Comparison of ENCODE assay signal across 13 cellular contexts in the genomic region with DNA sequence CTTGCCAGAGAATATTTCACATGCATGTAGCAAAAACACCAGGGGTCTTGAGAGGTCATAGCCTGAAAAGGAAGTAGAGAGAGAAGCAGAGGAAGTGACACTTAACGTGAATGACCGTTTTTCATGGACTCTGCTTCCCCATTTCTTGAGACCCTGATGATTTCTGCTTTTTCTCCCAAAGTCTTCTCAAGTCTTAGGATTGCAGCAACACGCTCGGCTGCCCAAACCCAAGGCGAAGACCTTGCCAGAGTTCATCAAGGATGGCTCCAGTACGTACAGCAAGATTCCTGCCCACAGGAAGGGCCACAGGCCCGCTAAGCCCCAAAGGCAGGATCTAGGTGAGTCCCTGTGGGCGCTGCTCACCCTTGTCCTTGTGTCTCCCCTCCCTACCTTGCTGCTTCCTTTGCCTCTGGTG. TPM values are rescaled to one million over a fixed set of nuclear protein-coding genes. Genes with fewer than 3 reads are reported as not detected.
DNase-seq lines count a peak whose midpoint lies in the region; ATAC-seq and TF ChIP-seq lines count a peak whose summit lies in the region.
"Had no signal": no experiment of that assay in that cellular context is flagged by ENCODE, and none has a peak within 500 bp of the region (broad histone marks: within the 10 kb centered on the region; RNA-seq: fewer than 3 reads in every experiment).

No MANE protein-coding gene starts in this region.

- TF ChIP-seq POLR2A in esophagus squamous epithelium (IDR thresholded peaks at IDR 0.05): no peak

- TF ChIP-seq CTCF in OCI-LY3 (IDR thresholded peaks at IDR 0.05; ENCODE audit: low read depth, low read length) (no peak), esophagus squamous epithelium (IDR thresholded peaks at IDR 0.05) (no peak)

- H3K4me2 ChIP-seq in OCI-LY3 (ENCODE audit: low read length): peak overlapping the region; percentile 40

- WGBS in esophagus squamous epithelium, 2 donors: 65 to 72% methylated on average over 5 to 8 of the region's 8 CpGs

- no peaks in the 10 kb centered on the region for H4K20me1 ChIP-seq in OCI-LY3 (ENCODE audit: insufficient read depth, low read length)

- H3K4me1 ChIP-seq in OCI-LY3 (ENCODE audit: low read length) (peaks cover 27% of the 10 kb centered on the region), esophagus squamous epithelium (peaks cover 0 to 4% (median 0%) of the 10 kb centered on the region in 3 donors)
- H3K4me1 ChIP-seq: HAP-1, SJSA1 had no signal

- H3K79me2 ChIP-seq in OCI-LY3 (ENCODE audit: low read length): no peaks in the 10 kb centered on the region

- no peak overlapping the region for H2AFZ ChIP-seq in OCI-LY3 (ENCODE audit: low read depth, low read length)

- H3K36me3 ChIP-seq in OCI-LY3 (replicated peaks; ENCODE audit: low read depth, low read length) (no peaks in the 10 kb centered on the region), esophagus squamous epithelium (peaks cover 0 to 51% (median 0%) of the 10 kb centered on the region in 3 donors)

- no peaks in the 10 kb centered on the region for H3K27me3 ChIP-seq in OCI-LY3 (ENCODE audit: low read depth, low read length)
- H3K27me3 ChIP-seq in esophagus squamous epithelium: no peaks in the 10 kb centered on the region
- H3K27me3 ChIP-seq: SJSA1 had no signal

- no peak overlapping the region for H3K9ac ChIP-seq in OCI-LY3 (ENCODE audit: low read length)

- H3K9me3 ChIP-seq in OCI-LY3 (ENCODE audit: insufficient read depth, low read length): no peaks in the 10 kb centered on the region
- no peaks in the 10 kb centered on the region for H3K9me3 ChIP-seq in esophagus squamous epithelium
- H3K9me3 ChIP-seq: HAP-1, SJSA1 had no signal

- ATAC-seq in HG03354 (IDR thresholded peaks at IDR 0.05; ENCODE audit: poor library complexity, severe bottlenecking, unreplicated experiment): no peak
- no peak for ATAC-seq in GM21737 (IDR thresholded peaks at IDR 0.05; ENCODE audit: unreplicated experiment)

- H3K4me3 ChIP-seq in OCI-LY3 (ENCODE audit: low read length) (no peak overlapping the region; the same call in 1 of the 2 replicates), esophagus squamous epithelium (no peak overlapping the region)
- H3K4me3 ChIP-seq: HAP-1, SJSA1 had no signal

- intact Hi-C loops in esophagus squamous epithelium (cut with DNase I): no loop called here

- peak overlapping the region; percentile 17; the same call in 1 of the 2 replicates for H3K27ac ChIP-seq in OCI-LY3 (ENCODE audit: low read length)
- H3K27ac ChIP-seq in esophagus squamous epithelium: peak overlapping the region; percentile 30 to 87 (median 56)
- H3K27ac ChIP-seq: SJSA1 had no signal

- peak; percentile 93 for DNase-seq in GF-D8 (lab: John Stamatoyannopoulos, UW)
- DNase-seq in esophagus squamous epithelium (lab: John Stamatoyannopoulos, UW): no peak
- DNase-seq in pons (ENCODE audit: low spot score): peak; percentile 71
- no peak for DNase-seq in HK-2 (ENCODE audit: unreplicated experiment)
- DNase-seq in hypothalamus (lab: John Stamatoyannopoulos, UW): no peak
- DNase-seq: Calu3, NCI-H2107 had no signal

RNA-seq across cellular contexts. Expression of a gene that starts 12.8 kb away (rescaled TPM):
- total RNA-seq in esophagus squamous epithelium: 10 to 100 TPM in 2 of 4 donors, 1 to 10 TPM in 2; 2.0 to 13.9 (median 8.6) TPM

RNA-seq across cellular contexts. Expression of a gene that starts 29.3 kb away (rescaled TPM):
- total RNA-seq in esophagus squamous epithelium: 10 to 100 TPM; 11.8 to 38.2 (median 23.4) TPM

RNA-seq across cellular contexts. Expression of a gene that starts 49.7 kb away (rescaled TPM):
- 1 to 10 TPM in 2 of 4 donors, under 1 TPM in 2; 0.76 to 6.3 (median 1.9) TPM for total RNA-seq in esophagus squamous epithelium
- total RNA-seq: glomerular endothelial cell had no signal

RNA-seq across cellular contexts. Expression of a gene that starts 54.5 kb away (rescaled TPM):
- 10 to 100 TPM; 21.3 to 41.2 (median 33.4) TPM for total RNA-seq in esophagus squamous epithelium

Comparison
In these comparisons a context has a peak if more than half of its experiments do, and no peak if none do; other contexts are left out.
1. DNase-seq: peak in GF-D8 (single experiment) and pons (single experiment); none in esophagus squamous epithelium (single experiment), HK-2 (single experiment) and hypothalamus (0 of 51).